Comparison of ENCODE assay signal across 22 cellular contexts in genomic region chr19:3544054-3544376, GRCh38. TPM values are rescaled to one million over a fixed set of nuclear protein-coding genes. Genes with fewer than 3 reads are reported as not detected.
"Had no signal": no experiment of that assay in that cellular context is flagged by ENCODE, and none has a peak within 500 bp of the region (broad histone marks: within the 10 kb centered on the region; RNA-seq: fewer than 3 reads in every experiment).

No MANE protein-coding gene starts in this region.

- H3K4me3 Mint-ChIP-seq: activated naive CD8-positive, alpha-beta T cell treated with anti-CD3 and anti-CD28 coated beads for 36 hours; activated T-cell treated with anti-CD3 and anti-CD28 coated beads, Interleukin-2, amount 50 U/mL, for 4 hours; T-helper 1 cell treated with Interleukin-12 subunit alpha and Interleukin-12 subunit beta and Interleukin-4 antibody, amounts not matched to agents 30 μg/mL and 1 μg/mL, for 36 hours had no signal

- DNase-seq: activated CD4-positive, alpha-beta T cell treated with anti-CD3 and anti-CD28 coated beads for 4 hours; activated CD4-positive, alpha-beta T cell treated with anti-CD3 and anti-CD28 coated beads, Interleukin-2, amount 50 U/mL, for 4 hours; activated CD8-positive, alpha-beta memory T cell treated with anti-CD3 and anti-CD28 coated beads for 24 hours; activated effector memory CD4-positive, alpha-beta T cell treated with anti-CD3 and anti-CD28 coated beads, Interleukin-2, amount 50 U/mL, for 16 hours; activated naive CD4-positive, alpha-beta T cell treated with Interleukin-2 at 50 U/mL for 16 hours; activated naive CD8-positive, alpha-beta T cell treated with anti-CD3 and anti-CD28 coated beads for 36 hours; activated T-cell treated with anti-CD3 and anti-CD28 coated beads, Interleukin-2, amount 50 U/mL, for 4 hours; NCI-H1092 treated with DMSO at 0.1 percent for 48 hours; NCI-H1417 treated with DMSO at 0.1 percent for 48 hours; NCI-H1694 treated with DMSO at 0.1 percent for 48 hours; NCI-H2029 treated with DMSO at 0.1 percent for 48 hours; NCI-H345; NCI-H510A; NCI-H69; PC-3; SHP77 treated with DMSO at 0.1 percent for 48 hours had no signal

- H3K4me2 ChIP-seq: KMS-11 had no signal

- H3K27me3 Mint-ChIP-seq: activated naive CD8-positive, alpha-beta T cell treated with anti-CD3 and anti-CD28 coated beads for 36 hours had no signal

- FAIRE-seq: RCC 7860 had no signal

- H3K27ac ChIP-seq: KMS-11 had no signal

- H3K27ac Mint-ChIP-seq: activated naive CD8-positive, alpha-beta T cell treated with anti-CD3 and anti-CD28 coated beads for 36 hours; T-helper 1 cell treated with Interleukin-12 subunit alpha and Interleukin-12 subunit beta and Interleukin-4 antibody, amounts not matched to agents 30 μg/mL and 1 μg/mL, for 36 hours had no signal

- ATAC-seq: activated CD4-positive, CD25-positive, alpha-beta regulatory T cell treated with anti-CD3 and anti-CD28 coated beads, Interleukin-2, amount 50 U/mL, for 24 hours; activated T-cell treated with anti-CD3 and anti-CD28 coated beads, Interleukin-2, amount 50 U/mL, for 4 hours; PC-3 had no signal

- H3K9ac ChIP-seq: KMS-11 had no signal

- H3K9me3 Mint-ChIP-seq: activated naive CD8-positive, alpha-beta T cell treated with anti-CD3 and anti-CD28 coated beads for 36 hours; activated T-cell treated with anti-CD3 and anti-CD28 coated beads, Interleukin-2, amount 50 U/mL, for 4 hours; T-helper 1 cell treated with Interleukin-12 subunit alpha and Interleukin-12 subunit beta and Interleukin-4 antibody, amounts not matched to agents 30 μg/mL and 1 μg/mL, for 36 hours had no signal

RNA-seq across cellular contexts. Expression of gene TEKTIP1, which starts 5.0 kb away (rescaled TPM):
- total RNA-seq: PC-3, SK-MEL-5 had no signal

RNA-seq across cellular contexts. Expression of gene GIPC3, which starts 41.3 kb away (rescaled TPM):
- total RNA-seq: MCF 10A had no signal
